25 cellular contexts compared by ENCODE assay signal in the genomic region with DNA sequence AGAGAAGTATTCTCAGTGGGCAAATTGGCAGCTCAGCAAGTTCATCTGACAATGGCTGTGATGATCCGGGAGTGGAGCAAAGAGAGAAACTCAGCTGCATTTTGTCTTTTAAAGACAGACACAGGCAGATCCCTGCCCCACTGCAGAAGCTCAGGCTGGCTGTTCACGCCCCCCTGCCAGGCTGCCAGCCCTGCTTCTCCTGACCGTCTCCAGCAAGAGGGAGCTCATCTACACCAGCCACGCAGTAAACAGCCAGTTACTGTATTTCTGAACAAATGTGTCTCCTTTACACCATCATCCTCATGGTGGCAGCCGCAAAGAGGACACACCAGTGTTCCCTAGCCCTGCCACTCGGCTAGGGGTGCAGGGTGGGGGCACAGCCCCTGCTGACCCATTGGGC.
A peak's percentile ranks its signal among the peaks of the same experiment; 100 is the strongest.
DNase-seq lines count a peak whose midpoint lies in the region; ATAC-seq, FAIRE-seq and TF ChIP-seq lines count a peak whose summit lies in the region.
"Had no signal": no experiment of that assay in that cellular context is flagged by ENCODE, and none has a peak within 500 bp of the region (broad histone marks: within the 10 kb centered on the region; RNA-seq: fewer than 3 reads in every experiment).

No MANE protein-coding gene starts in this region.

- no peaks in the 10 kb centered on the region for H3K9me2 ChIP-seq in SK-N-SH

- H3K36me3 Mint-ChIP-seq in glutamatergic neuron (ENCODE audit: unreplicated experiment) (peaks cover 11% of the 10 kb centered on the region), type B pancreatic cell (peaks cover 20% of the 10 kb centered on the region)
- H3K36me3 Mint-ChIP-seq: CD4-positive, CD25-positive, alpha-beta regulatory T cell had no signal

- no peak for TF ChIP-seq EP300 in SK-N-SH (IDR thresholded peaks at IDR 0.05; ENCODE audit: borderline replicate concordance in 1 of 2, low read depth in 1 of 2, low read length in 1 of 2)

- no peak overlapping the region for H3K4me2 ChIP-seq in SK-N-SH
- H3K4me2 ChIP-seq: BLaER1, KMS-11, PC-9 had no signal

- peaks cover 73% of the 10 kb centered on the region for H3K9me3 Mint-ChIP-seq in glutamatergic neuron (ENCODE audit: unreplicated experiment)
- H3K9me3 Mint-ChIP-seq in type B pancreatic cell: no peaks in the 10 kb centered on the region
- H3K9me3 Mint-ChIP-seq: CD4-positive, CD25-positive, alpha-beta regulatory T cell; IgD-negative memory B cell had no signal

- H3K4me1 Mint-ChIP-seq in glutamatergic neuron (ENCODE audit: low read depth, unreplicated experiment) (peaks cover 74% of the 10 kb centered on the region), type B pancreatic cell (ENCODE audit: unreplicated experiment) (peaks cover 38% of the 10 kb centered on the region)

- H3K27me3 ChIP-seq in SK-N-SH (ENCODE audit: insufficient read depth): no peaks in the 10 kb centered on the region
- H3K27me3 ChIP-seq: BLaER1, SJSA1 had no signal

- no peak for ATAC-seq in SK-N-SH treated with all-trans-retinoic acid at 6 μM for 48 hours
- ATAC-seq: HCT116 had no signal

- no peak overlapping the region for H3K27ac ChIP-seq in SK-N-SH (ENCODE audit: low read depth in 2 of 2, low read length in 1 of 2)
- peak overlapping the region; percentile 49 for H3K27ac ChIP-seq in angular gyrus (ENCODE audit: low read depth, low read length)
- H3K27ac ChIP-seq: BLaER1, KMS-11, PC-9, SJSA1 had no signal

- DNase-seq in SK-N-SH: no peak
- no peak for DNase-seq in glutamatergic neuron
- DNase-seq in type B pancreatic cell (ENCODE audit: extremely low spot score, unreplicated experiment): no peak
- no peak for DNase-seq in NCI-H128 (lab: John Stamatoyannopoulos, UW; ENCODE audit: unreplicated experiment)
- DNase-seq in activated CD4-positive, alpha-beta T cell treated with anti-CD3 and anti-CD28 coated beads, Interleukin-2, amount 50 U/mL, for 4 hours: no peak
- no peak for DNase-seq in RCC 7860 (ENCODE audit: low spot score)
- DNase-seq: 8988T; CD4-positive, CD25-positive, alpha-beta regulatory T cell; DMS153; DND-41; MM.1S; NCI-H1417; NCI-H187; NCI-H2171 treated with DMSO at 0.1 percent for 48 hours; NCI-H524; NCI-H748 treated with DMSO at 0.1 percent for 48 hours; PC-9 had no signal

- no peak overlapping the region for H3K4me3 ChIP-seq in SK-N-SH (ENCODE audit: low read depth in 2 of 2, low read length in 1 of 2)
- H3K4me3 ChIP-seq: BLaER1, PC-9, SJSA1 had no signal

- CTCF ChIA-PET in SK-N-SH (lab: Yijun Ruan, JAX): no interaction called here

- H3K9ac ChIP-seq in SK-N-SH: no peak overlapping the region
- H3K9ac ChIP-seq: BLaER1, KMS-11 had no signal

- H3K27ac Mint-ChIP-seq in glutamatergic neuron (ENCODE audit: unreplicated experiment) (peak overlapping the region; percentile 79), type B pancreatic cell (peak overlapping the region; percentile 57)
- H3K27ac Mint-ChIP-seq: CD4-positive, CD25-positive, alpha-beta regulatory T cell had no signal

- H3K79me2 ChIP-seq in SK-N-SH (ENCODE audit: insufficient read depth): peaks cover 53% of the 10 kb centered on the region; the same call in 1 of the 2 replicates

- H3K27me3 Mint-ChIP-seq in glutamatergic neuron (ENCODE audit: unreplicated experiment) (peaks cover 68% of the 10 kb centered on the region), type B pancreatic cell (no peaks in the 10 kb centered on the region)
- H3K27me3 Mint-ChIP-seq: CD4-positive, CD25-positive, alpha-beta regulatory T cell; IgD-negative memory B cell had no signal

- 81% methylated on average over 6 of the region's 6 CpGs for WGBS in SK-N-SH (ENCODE audit: low lambda C conversion rate)

- no peaks in the 10 kb centered on the region for H3K9me3 ChIP-seq in SK-N-SH
- H3K9me3 ChIP-seq: BLaER1, SJSA1 had no signal

- no peak for TF ChIP-seq CTCF in SK-N-SH (IDR thresholded peaks at IDR 0.05)
- TF ChIP-seq CTCF in glutamatergic neuron (IDR thresholded peaks at IDR 0.05; ENCODE audit: partially characterized antibody, unreplicated experiment): no peak
- TF ChIP-seq CTCF in type B pancreatic cell (conservative IDR thresholded peaks at IDR 0.05): no peak

- no peak overlapping the region for H3K4me3 Mint-ChIP-seq in glutamatergic neuron (ENCODE audit: unreplicated experiment)
- H3K4me3 Mint-ChIP-seq in type B pancreatic cell: no peak overlapping the region
- H3K4me3 Mint-ChIP-seq: CD4-positive, CD25-positive, alpha-beta regulatory T cell; IgD-negative memory B cell had no signal

- H2AFZ ChIP-seq in SK-N-SH (ENCODE audit: low read depth): no peak overlapping the region
- H2AFZ ChIP-seq: PC-9 had no signal

- no peaks in the 10 kb centered on the region for H3K36me3 ChIP-seq in SK-N-SH (replicated peaks in 1 of 2; ENCODE audit: control insufficient read depth in 1 of 2, insufficient read depth in 2 of 2, low read length in 1 of 2)

- FAIRE-seq in RCC 7860 (lab: Jason Lieb, UNC): no peak
- FAIRE-seq: GM19239 had no signal

- TF ChIP-seq RAD21 in SK-N-SH (IDR thresholded peaks at IDR 0.05; ENCODE audit: low read length): no peak

- H3K4me1 ChIP-seq in SK-N-SH (ENCODE audit: control insufficient read depth in 1 of 2, insufficient read depth in 2 of 2, low read depth in 1 of 2, low read length in 1 of 2): peaks cover 0 to 16% of the 10 kb centered on the region in 2 experiments; a peak in 1 of 4 replicates
- H3K4me1 ChIP-seq: SJSA1 had no signal

- H3F3A ChIP-seq in SK-N-SH (replicated peaks; ENCODE audit: insufficient read depth): no peaks in the 10 kb centered on the region

- peaks cover 41% of the 10 kb centered on the region; the same call in 1 of the 2 replicates for H4K20me1 ChIP-seq in SK-N-SH (ENCODE audit: insufficient read depth)

- POLR2A ChIA-PET in SK-N-SH (lab: Yijun Ruan, JAX): interaction anchor here (0.6 to 1.0 kb wide), 3 partner anchors 11 to 21 kb away, joined by 3 read pairs; no protein-coding TSS in a partner anchor

TF ChIP-seq in SK-N-SH, 30 proteins besides CTCF, POLR2A, EP300 and RAD21:
- TF ChIP-seq RXRA (IDR thresholded peaks at IDR 0.05; ENCODE audit: borderline replicate concordance, low read depth): no peak
- TF ChIP-seq SMC3 (IDR thresholded peaks at IDR 0.05; ENCODE audit: low read depth, low read length): 0 out of 2 replicates have a peak, but pooled peaks have one; percentile 8
TF ChIP-seq in SK-N-SH: peak in this region for 1.

TF ChIP-seq in SK-N-SH treated with all-trans-retinoic acid at 6 μM for 48 hours, 23 proteins besides CTCF, POLR2A, EP300 and RAD21:
- TF ChIP-seq GLIS3 (CRISPR knock-in tag; IDR thresholded peaks at IDR 0.05) (no peak), CREB5 (CRISPR knock-in tag; IDR thresholded peaks at IDR 0.05; ENCODE audit: low read depth) (no peak), RARB (CRISPR knock-in tag; IDR thresholded peaks at IDR 0.05) (no peak), ZNF8 (CRISPR knock-in tag; IDR thresholded peaks at IDR 0.05) (no peak), ZC3H10 (CRISPR knock-in tag; IDR thresholded peaks at IDR 0.05) (no peak), OSR1 (CRISPR knock-in tag; IDR thresholded peaks at IDR 0.05) (no peak), PPARA (CRISPR knock-in tag; IDR thresholded peaks at IDR 0.05; ENCODE audit: borderline replicate concordance) (no peak), TOX (CRISPR knock-in tag; IDR thresholded peaks at IDR 0.05; ENCODE audit: borderline replicate concordance) (no peak), ZNF70 (CRISPR knock-in tag; IDR thresholded peaks at IDR 0.05) (no peak)
- TF ChIP-seq, protein P1, sequence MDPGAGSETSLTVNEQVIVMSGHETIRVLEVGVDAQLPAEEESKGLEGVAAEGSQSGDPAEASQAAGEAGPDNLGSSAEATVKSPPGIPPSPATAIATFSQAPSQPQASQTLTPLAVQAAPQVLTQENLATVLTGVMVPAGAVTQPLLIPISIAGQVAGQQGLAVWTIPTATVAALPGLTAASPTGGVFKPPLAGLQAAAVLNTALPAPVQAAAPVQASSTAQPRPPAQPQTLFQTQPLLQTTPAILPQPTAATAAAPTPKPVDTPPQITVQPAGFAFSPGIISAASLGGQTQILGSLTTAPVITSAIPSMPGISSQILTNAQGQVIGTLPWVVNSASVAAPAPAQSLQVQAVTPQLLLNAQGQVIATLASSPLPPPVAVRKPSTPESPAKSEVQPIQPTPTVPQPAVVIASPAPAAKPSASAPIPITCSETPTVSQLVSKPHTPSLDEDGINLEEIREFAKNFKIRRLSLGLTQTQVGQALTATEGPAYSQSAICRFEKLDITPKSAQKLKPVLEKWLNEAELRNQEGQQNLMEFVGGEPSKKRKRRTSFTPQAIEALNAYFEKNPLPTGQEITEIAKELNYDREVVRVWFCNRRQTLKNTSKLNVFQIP (CRISPR knock-in tag; IDR thresholded peaks at IDR 0.05; ENCODE audit: borderline replicate concordance, low read depth): no peak
